Comparison of ENCODE assay signal across 8 cellular contexts in genomic region chr13:26482451-26483197, GRCh38.
A peak's percentile ranks its signal among the peaks of the same experiment; 100 is the strongest.
DNase-seq lines count a peak whose midpoint lies in the region; ATAC-seq and TF ChIP-seq lines count a peak whose summit lies in the region.

No MANE protein-coding gene starts in this region.

- H4K20me1 ChIP-seq in Loucy (ENCODE audit: insufficient read depth, low read length, poor library complexity, severe bottlenecking), result no peaks in the 10 kb centered on the region

- no peaks in the 10 kb centered on the region for H3F3A ChIP-seq in Loucy (ENCODE audit: low read depth)

- H3K9ac ChIP-seq in Loucy (ENCODE audit: low read depth, low read length, poor library complexity, severe bottlenecking), result no peak overlapping the region

- H3K36me3 ChIP-seq in Loucy (ENCODE audit: insufficient read depth, low read length), result no peaks in the 10 kb centered on the region

- no peaks in the 10 kb centered on the region for H3K27me3 ChIP-seq in Loucy (ENCODE audit: insufficient read depth, low read length, poor library complexity, severe bottlenecking)

- no peaks in the 10 kb centered on the region for H3K9me2 ChIP-seq in Loucy (replicated peaks; ENCODE audit: low read depth, low read length)

- DNase-seq in COR-L47 (lab: John Stamatoyannopoulos, UW) (peak; percentile 59), SKM-1 treated with dmso at 0.1 percent for 144 hours (lab: John Stamatoyannopoulos, UW; ENCODE audit: unreplicated experiment) (peak; percentile 57), glutamatergic neuron (peak; percentile 71), renal cortical epithelial cell (ENCODE audit: low read depth) (peak; percentile 63)
- peak; percentile 66 for DNase-seq in activated naive CD4-positive, alpha-beta T cell treated with anti-CD3 and anti-CD28 coated beads, Interleukin-2, amount 50 U/mL, for 16 hours

- H3K9me3 ChIP-seq in Loucy (ENCODE audit: insufficient read depth, low read depth, low read length), result no peaks in the 10 kb centered on the region

- peaks cover 3% of the 10 kb centered on the region for H3K27me3 Mint-ChIP-seq in glutamatergic neuron (ENCODE audit: unreplicated experiment)

- peak; percentile 89 for TF ChIP-seq CTCF in Loucy (conservative IDR thresholded peaks at IDR 0.05; ENCODE audit: low read length)
- peak; percentile 95 for TF ChIP-seq CTCF in glutamatergic neuron (IDR thresholded peaks at IDR 0.05; ENCODE audit: partially characterized antibody, unreplicated experiment)

- H3K27ac Mint-ChIP-seq in glutamatergic neuron (ENCODE audit: unreplicated experiment), result no peak overlapping the region

- H3K4me2 ChIP-seq in Loucy (ENCODE audit: low read depth, low read length, poor library complexity, severe bottlenecking), result no peak overlapping the region

- no peaks in the 10 kb centered on the region for H3K4me1 Mint-ChIP-seq in glutamatergic neuron (ENCODE audit: low read depth, unreplicated experiment)

- no peaks in the 10 kb centered on the region for H3K36me3 Mint-ChIP-seq in glutamatergic neuron (ENCODE audit: unreplicated experiment)

- no peak overlapping the region for H3K4me3 Mint-ChIP-seq in glutamatergic neuron (ENCODE audit: unreplicated experiment)

- H3K4me3 ChIP-seq in Loucy (ENCODE audit: low read length, poor library complexity, severe bottlenecking), result no peak overlapping the region

- peak overlapping the region; percentile 70 for H2AFZ ChIP-seq in Loucy (ENCODE audit: low read length)

- H3K79me2 ChIP-seq in Loucy (ENCODE audit: insufficient read depth, low read length), result no peaks in the 10 kb centered on the region

- no peaks in the 10 kb centered on the region for H3K9me3 Mint-ChIP-seq in glutamatergic neuron (ENCODE audit: unreplicated experiment)

- ATAC-seq in GM21390 (IDR thresholded peaks at IDR 0.05; ENCODE audit: unreplicated experiment) (peak; percentile 72), HG02840 (IDR thresholded peaks at IDR 0.05; ENCODE audit: low FRiP score, unreplicated experiment) (no peak)

- no peaks in the 10 kb centered on the region for H3K4me1 ChIP-seq in Loucy (ENCODE audit: insufficient read depth, low read length, poor library complexity, severe bottlenecking)
